Comparison of ENCODE assay signal across 11 cellular contexts in genomic region chr11:128465946-128466688, GRCh38.
DNase-seq lines count a peak whose midpoint lies in the region; ATAC-seq, FAIRE-seq and TF ChIP-seq lines count a peak whose summit lies in the region.
"Had no signal": no experiment of that assay in that cellular context is flagged by ENCODE, and none has a peak within 500 bp of the region (broad histone marks: within the 10 kb centered on the region; RNA-seq: fewer than 3 reads in every experiment).

No MANE protein-coding gene starts in this region.

- H3K4me3 Mint-ChIP-seq in activated T-helper 17 cell treated with anti-CD3 and anti-CD28 coated beads, Interleukin-2, amount 50 U/mL, for 72 hours: peak overlapping the region; percentile 99
- peak overlapping the region; percentile 74 for H3K4me3 Mint-ChIP-seq in stimulated activated naive CD8-positive, alpha-beta T cell treated with anti-CD3 and anti-CD28 coated beads, Interleukin-15, Interleukin-2, amounts not matched to agents 100 ng/mL and 50 ng/mL, for 24 hours

- peaks cover 3 to 17% of the 10 kb centered on the region in 2 donors for H3K36me3 ChIP-seq in kidney (ENCODE audit: control insufficient read depth in 1 of 2, insufficient read depth in 2 of 2, low read length in 2 of 2)

- no peaks in the 10 kb centered on the region for H3K9me3 ChIP-seq in kidney (ENCODE audit: control insufficient read depth in 1 of 2, low read length in 2 of 2)
- H3K9me3 ChIP-seq: A549 had no signal

- no peak for FAIRE-seq in kidney (lab: Jason Lieb, UNC)
- FAIRE-seq: A549 had no signal

- H3K27ac Mint-ChIP-seq in activated T-helper 17 cell treated with anti-CD3 and anti-CD28 coated beads, Interleukin-2, amount 50 U/mL, for 72 hours: peak overlapping the region; percentile 100
- peak overlapping the region; percentile 97 for H3K27ac Mint-ChIP-seq in stimulated activated naive CD8-positive, alpha-beta T cell treated with anti-CD3 and anti-CD28 coated beads, Interleukin-15, Interleukin-2, amounts not matched to agents 100 ng/mL and 50 ng/mL, for 24 hours

- peak; percentile 63 for DNase-seq in activated CD4-positive, alpha-beta T cell treated with anti-CD3 and anti-CD28 coated beads for 48 hours
- DNase-seq in activated CD4-positive, alpha-beta T cell treated with anti-CD3 and anti-CD28 coated beads for 1 hour: no peak
- DNase-seq in kidney: no peak
- no peak for DNase-seq in NCI-H146 (lab: John Stamatoyannopoulos, UW)
- no peak for DNase-seq in occipital lobe (lab: John Stamatoyannopoulos, UW)
- no peak for DNase-seq in NAMALWA (ENCODE audit: low spot score)
- DNase-seq: NCI-H187 had no signal

- H3K4me3 ChIP-seq in kidney (ENCODE audit: low read length in 2 of 2): no peak overlapping the region
- H3K4me3 ChIP-seq: A549 had no signal

- no peak for ATAC-seq in activated T-helper 17 cell treated with anti-CD3 and anti-CD28 coated beads, Interleukin-2, amount 50 U/mL, for 72 hours (replicated peaks)

- no peak for TF ChIP-seq CTCF in kidney (IDR thresholded peaks at IDR 0.05; ENCODE audit: borderline replicate concordance, extremely low read depth, insufficient read depth)

- no peaks in the 10 kb centered on the region for H3K9me3 Mint-ChIP-seq in activated T-helper 17 cell treated with anti-CD3 and anti-CD28 coated beads, Interleukin-2, amount 50 U/mL, for 72 hours
- no peaks in the 10 kb centered on the region for H3K9me3 Mint-ChIP-seq in stimulated activated naive CD8-positive, alpha-beta T cell treated with anti-CD3 and anti-CD28 coated beads, Interleukin-15, Interleukin-2, amounts not matched to agents 100 ng/mL and 50 ng/mL, for 24 hours

- peaks cover 79% of the 10 kb centered on the region for H3K4me1 Mint-ChIP-seq in activated T-helper 17 cell treated with anti-CD3 and anti-CD28 coated beads, Interleukin-2, amount 50 U/mL, for 72 hours
- H3K4me1 Mint-ChIP-seq in stimulated activated naive CD8-positive, alpha-beta T cell treated with anti-CD3 and anti-CD28 coated beads, Interleukin-15, Interleukin-2, amounts not matched to agents 100 ng/mL and 50 ng/mL, for 24 hours (ENCODE audit: low read depth): peaks cover 99% of the 10 kb centered on the region

- peak overlapping the region; percentile 5 to 71 for H3K27ac ChIP-seq in kidney (ENCODE audit: low read depth in 2 of 2, low read length in 2 of 2)
- H3K27ac ChIP-seq: HL-60 had no signal

- peaks cover 26% of the 10 kb centered on the region in 2 donors for H3K4me1 ChIP-seq in kidney (ENCODE audit: control insufficient read depth in 1 of 2, insufficient read depth in 1 of 2, low read depth in 1 of 2, low read length in 2 of 2)

- no peak overlapping the region for H3K9ac ChIP-seq in kidney (ENCODE audit: low read length in 2 of 2)

- intact Hi-C loops in kidney (cut with DNase I): no loop called here

- peaks cover 100% of the 10 kb centered on the region for H3K36me3 Mint-ChIP-seq in activated T-helper 17 cell treated with anti-CD3 and anti-CD28 coated beads, Interleukin-2, amount 50 U/mL, for 72 hours (ENCODE audit: low read depth)
- peaks cover 92% of the 10 kb centered on the region for H3K36me3 Mint-ChIP-seq in stimulated activated naive CD8-positive, alpha-beta T cell treated with anti-CD3 and anti-CD28 coated beads, Interleukin-15, Interleukin-2, amounts not matched to agents 100 ng/mL and 50 ng/mL, for 24 hours (ENCODE audit: low read depth)

- H3K27me3 Mint-ChIP-seq in activated T-helper 17 cell treated with anti-CD3 and anti-CD28 coated beads, Interleukin-2, amount 50 U/mL, for 72 hours: no peaks in the 10 kb centered on the region
- no peaks in the 10 kb centered on the region for H3K27me3 Mint-ChIP-seq in stimulated activated naive CD8-positive, alpha-beta T cell treated with anti-CD3 and anti-CD28 coated beads, Interleukin-15, Interleukin-2, amounts not matched to agents 100 ng/mL and 50 ng/mL, for 24 hours
